9 cellular contexts compared by ENCODE assay signal in genomic region chr10:3827768-3828403, GRCh38. TPM values are rescaled to one million over a fixed set of nuclear protein-coding genes. Genes with fewer than 3 reads are reported as not detected.
DNase-seq lines count a peak whose midpoint lies in the region; ATAC-seq and TF ChIP-seq lines count a peak whose summit lies in the region.
"Had no signal": no experiment of that assay in that cellular context is flagged by ENCODE, and none has a peak within 500 bp of the region (broad histone marks: within the 10 kb centered on the region; RNA-seq: fewer than 3 reads in every experiment).

No MANE protein-coding gene starts in this region.

- no peak overlapping the region for H3K4me3 ChIP-seq in left lung

- peaks cover 14 to 37% of the 10 kb centered on the region in 2 donors for H3K4me1 ChIP-seq in left lung

- peak overlapping the region; percentile 74 to 83 for H3K27ac ChIP-seq in left lung

- H3K36me3 Mint-ChIP-seq in HFFc6 (ENCODE audit: low read depth): no peaks in the 10 kb centered on the region
- no peaks in the 10 kb centered on the region for H3K36me3 Mint-ChIP-seq in activated T-helper 2 cell treated with anti-CD3 and anti-CD28 coated beads, Interferon-gamma antibody, Interleukin-2, Interleukin-4, amounts not matched to agents 10 μg/mL and 5 μg/mL and 100 μg/mL, durations not matched to agents 14 hours and 24 hours and 36 hours (ENCODE audit: low read depth)
- peaks cover 0 to 5% of the 10 kb centered on the region in 2 donors for H3K36me3 Mint-ChIP-seq in stimulated activated naive B cell treated with anti-CD40 and anti-IgM and Interleukin-4, amounts not matched to agents 10 μg/mL and 1 μg/mL and 100 μg/mL, for 72 hours

- intact Hi-C loops in activated T-helper 2 cell treated with anti-CD3 and anti-CD28 coated beads, Interferon-gamma antibody, Interleukin-2, Interleukin-4, amounts not matched to agents 10 μg/mL and 5 μg/mL and 100 μg/mL, durations not matched to agents 14 hours and 24 hours and 36 hours (cut with micrococcal nuclease): loop anchor here (1.0 to 2.0 kb wide), 3 partner anchors 17 to 45 kb away; no protein-coding TSS in a partner anchor
- intact Hi-C loops in left lung (cut with DNase I): no loop called here

- no peaks in the 10 kb centered on the region; the same call in 1 of the 2 replicates for H3K27me3 Mint-ChIP-seq in HFFc6 (ENCODE audit: insufficient read depth)
- H3K27me3 Mint-ChIP-seq in activated T-helper 2 cell treated with anti-CD3 and anti-CD28 coated beads, Interferon-gamma antibody, Interleukin-2, Interleukin-4, amounts not matched to agents 10 μg/mL and 5 μg/mL and 100 μg/mL, durations not matched to agents 14 hours and 24 hours and 36 hours (ENCODE audit: low read depth): no peaks in the 10 kb centered on the region
- H3K27me3 Mint-ChIP-seq in stimulated activated naive B cell treated with anti-CD40 and anti-IgM and Interleukin-4, amounts not matched to agents 10 μg/mL and 1 μg/mL and 100 μg/mL, for 72 hours: no peaks in the 10 kb centered on the region

- ATAC-seq in left lung (no peak), HG03139 (IDR thresholded peaks at IDR 0.05; ENCODE audit: unreplicated experiment) (no peak)
- no peak for ATAC-seq in stimulated activated naive B cell treated with anti-CD40 and anti-IgM and Interleukin-4, amounts not matched to agents 10 μg/mL and 1 μg/mL and 100 μg/mL, for 72 hours (replicated peaks)

- TF ChIP-seq CTCF in HFFc6 (IDR thresholded peaks at IDR 0.05): no peak
- TF ChIP-seq CTCF in left lung (IDR thresholded peaks at IDR 0.05): no peak

- peaks cover 82% of the 10 kb centered on the region for H3K4me1 Mint-ChIP-seq in HFFc6 (ENCODE audit: low read depth)
- H3K4me1 Mint-ChIP-seq in activated T-helper 2 cell treated with anti-CD3 and anti-CD28 coated beads, Interferon-gamma antibody, Interleukin-2, Interleukin-4, amounts not matched to agents 10 μg/mL and 5 μg/mL and 100 μg/mL, durations not matched to agents 14 hours and 24 hours and 36 hours (ENCODE audit: low read depth): peaks cover 45% of the 10 kb centered on the region
- H3K4me1 Mint-ChIP-seq in stimulated activated naive B cell treated with anti-CD40 and anti-IgM and Interleukin-4, amounts not matched to agents 10 μg/mL and 1 μg/mL and 100 μg/mL, for 72 hours: peaks cover 26 to 54% of the 10 kb centered on the region in 2 donors

- DNase-seq in HFFc6: no peak
- DNase-seq in activated T-helper 2 cell treated with anti-CD3 and anti-CD28 coated beads, Interferon-gamma antibody, Interleukin-2, Interleukin-4, amounts not matched to agents 10 μg/mL and 5 μg/mL and 100 μg/mL, durations not matched to agents 14 hours and 24 hours and 36 hours (ENCODE audit: low spot score): no peak
- no peak for DNase-seq in left lung
- DNase-seq in stimulated activated naive B cell treated with anti-CD40 and anti-IgM and Interleukin-4, amounts not matched to agents 10 μg/mL and 1 μg/mL and 100 μg/mL, for 72 hours: no peak
- no peak for DNase-seq in RKO (ENCODE audit: low spot score)
- DNase-seq in stimulated activated CD4-positive, alpha-beta T cell treated with anti-CD3 and anti-CD28 coated beads, Interleukin-2, amount 100 ng/mL, for 24 hours: no peak
- DNase-seq: NCI-H1417 treated with DMSO at 0.1 percent for 48 hours, nephron progenitor cell had no signal

- no peaks in the 10 kb centered on the region for H3K9me3 ChIP-seq in left lung

- H3K4me3 Mint-ChIP-seq in HFFc6: peak overlapping the region; percentile 84
- H3K4me3 Mint-ChIP-seq in activated T-helper 2 cell treated with anti-CD3 and anti-CD28 coated beads, Interferon-gamma antibody, Interleukin-2, Interleukin-4, amounts not matched to agents 10 μg/mL and 5 μg/mL and 100 μg/mL, durations not matched to agents 14 hours and 24 hours and 36 hours (ENCODE audit: low read depth): peak overlapping the region; percentile 42
- peak overlapping the region; percentile 43 to 62 for H3K4me3 Mint-ChIP-seq in stimulated activated naive B cell treated with anti-CD40 and anti-IgM and Interleukin-4, amounts not matched to agents 10 μg/mL and 1 μg/mL and 100 μg/mL, for 72 hours
- H3K4me3 Mint-ChIP-seq: nephron progenitor cell had no signal

- H3K27ac Mint-ChIP-seq in HFFc6: peak overlapping the region; percentile 94
- peak overlapping the region; percentile 88 for H3K27ac Mint-ChIP-seq in activated T-helper 2 cell treated with anti-CD3 and anti-CD28 coated beads, Interferon-gamma antibody, Interleukin-2, Interleukin-4, amounts not matched to agents 10 μg/mL and 5 μg/mL and 100 μg/mL, durations not matched to agents 14 hours and 24 hours and 36 hours
- H3K27ac Mint-ChIP-seq in stimulated activated naive B cell treated with anti-CD40 and anti-IgM and Interleukin-4, amounts not matched to agents 10 μg/mL and 1 μg/mL and 100 μg/mL, for 72 hours: peak overlapping the region; percentile 83

- no peaks in the 10 kb centered on the region for H3K9me3 Mint-ChIP-seq in HFFc6
- no peaks in the 10 kb centered on the region for H3K9me3 Mint-ChIP-seq in activated T-helper 2 cell treated with anti-CD3 and anti-CD28 coated beads, Interferon-gamma antibody, Interleukin-2, Interleukin-4, amounts not matched to agents 10 μg/mL and 5 μg/mL and 100 μg/mL, durations not matched to agents 14 hours and 24 hours and 36 hours
- peaks cover 5% of the 10 kb centered on the region in 2 donors for H3K9me3 Mint-ChIP-seq in stimulated activated naive B cell treated with anti-CD40 and anti-IgM and Interleukin-4, amounts not matched to agents 10 μg/mL and 1 μg/mL and 100 μg/mL, for 72 hours
- H3K9me3 Mint-ChIP-seq: nephron progenitor cell had no signal

- no peaks in the 10 kb centered on the region for H3K36me3 ChIP-seq in left lung

- H3K27me3 ChIP-seq in left lung: no peaks in the 10 kb centered on the region

RNA-seq across cellular contexts. Expression of gene KLF6, which starts 42.9 kb away (rescaled TPM):
- 100 to 1,000 TPM; 114 to 154 (median 142) TPM for total RNA-seq in HFFc6 (2021; fragmentation: NEBNext Ultra II Directional; extraction: Animal tissue kit (Norgen Biotek cat#: 25700))
- 126 and 129 TPM in 2 replicates for total RNA-seq in activated T-helper 2 cell treated with anti-CD3 and anti-CD28 coated beads, Interferon-gamma antibody, Interleukin-2, Interleukin-4, amounts not matched to agents 10 μg/mL and 5 μg/mL and 100 μg/mL, durations not matched to agents 14 hours and 24 hours and 36 hours
- 100 to 1,000 TPM; 158 to 217 TPM for total RNA-seq in left lung
